1 cellular context compared by ENCODE assay signal in genomic region chr1:23872421-23872820, GRCh38.
TF ChIP-seq lines count a peak whose summit lies in the region.

No MANE protein-coding gene starts in this region.

TF ChIP-seq in K562, 482 proteins besides CTCF, POLR2A, EP300 and RAD21 (continued from another document):
- TF ChIP-seq, protein P1, sequence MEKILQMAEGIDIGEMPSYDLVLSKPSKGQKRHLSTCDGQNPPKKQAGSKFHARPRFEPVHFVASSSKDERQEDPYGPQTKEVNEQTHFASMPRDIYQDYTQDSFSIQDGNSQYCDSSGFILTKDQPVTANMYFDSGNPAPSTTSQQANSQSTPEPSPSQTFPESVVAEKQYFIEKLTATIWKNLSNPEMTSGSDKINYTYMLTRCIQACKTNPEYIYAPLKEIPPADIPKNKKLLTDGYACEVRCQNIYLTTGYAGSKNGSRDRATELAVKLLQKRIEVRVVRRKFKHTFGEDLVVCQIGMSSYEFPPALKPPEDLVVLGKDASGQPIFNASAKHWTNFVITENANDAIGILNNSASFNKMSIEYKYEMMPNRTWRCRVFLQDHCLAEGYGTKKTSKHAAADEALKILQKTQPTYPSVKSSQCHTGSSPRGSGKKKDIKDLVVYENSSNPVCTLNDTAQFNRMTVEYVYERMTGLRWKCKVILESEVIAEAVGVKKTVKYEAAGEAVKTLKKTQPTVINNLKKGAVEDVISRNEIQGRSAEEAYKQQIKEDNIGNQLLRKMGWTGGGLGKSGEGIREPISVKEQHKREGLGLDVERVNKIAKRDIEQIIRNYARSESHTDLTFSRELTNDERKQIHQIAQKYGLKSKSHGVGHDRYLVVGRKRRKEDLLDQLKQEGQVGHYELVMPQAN (IDR thresholded peaks at IDR 0.05; ENCODE audit: borderline replicate concordance) = no peak
- TF ChIP-seq HLTF (IDR thresholded peaks at IDR 0.05) (no peak), ILF3 (IDR thresholded peaks at IDR 0.05; ENCODE audit: borderline replicate concordance) (no peak), NUFIP1 (IDR thresholded peaks at IDR 0.05; ENCODE audit: partially characterized antibody) (no peak), MBD2 (IDR thresholded peaks at IDR 0.05; ENCODE audit: borderline replicate concordance, low read depth) (no peak), ATF6 (CRISPR knock-in tag; IDR thresholded peaks at IDR 0.05) (no peak), HEY1 (CRISPR knock-in tag; IDR thresholded peaks at IDR 0.05; ENCODE audit: borderline replicate concordance) (no peak), SRSF3 (IDR thresholded peaks at IDR 0.05; ENCODE audit: insufficient read depth, low read length) (no peak), MXD1 (CRISPR knock-in tag; IDR thresholded peaks at IDR 0.05; ENCODE audit: borderline replicate concordance, poor library complexity, severe bottlenecking) (no peak), MTA1 (IDR thresholded peaks at IDR 0.05; ENCODE audit: borderline replicate concordance) (no peak), FOS (IDR thresholded peaks at IDR 0.05; ENCODE audit: extremely low read depth, insufficient read length) (no peak), ZNF12 (CRISPR knock-in tag; IDR thresholded peaks at IDR 0.05) (no peak), KLF16 (IDR thresholded peaks at IDR 0.05) (no peak), KAT2B (IDR thresholded peaks at IDR 0.05; ENCODE audit: low read depth, low read length) (no peak), CBFB (CRISPR knock-in tag; IDR thresholded peaks at IDR 0.05) (no peak), TCF15 (CRISPR knock-in tag; IDR thresholded peaks at IDR 0.05) (no peak), BDP1 (IDR thresholded peaks at IDR 0.05; ENCODE audit: insufficient read depth, insufficient read length) (no peak), ZNF57 (CRISPR knock-in tag; IDR thresholded peaks at IDR 0.05) (no peak), MAFG (tag; conservative IDR thresholded peaks at IDR 0.05) (peak; percentile 76), CLOCK (CRISPR knock-in tag; IDR thresholded peaks at IDR 0.05; ENCODE audit: borderline replicate concordance) (no peak), HNRNPK (IDR thresholded peaks at IDR 0.05; ENCODE audit: low read depth, low read length, poor library complexity, severe bottlenecking) (no peak), ZNF444 (CRISPR knock-in tag; IDR thresholded peaks at IDR 0.05) (no peak), ARHGAP35 (IDR thresholded peaks at IDR 0.05; ENCODE audit: partially characterized antibody) (no peak), NCOR1 (IDR thresholded peaks at IDR 0.05) (peak; percentile 53), NBN (IDR thresholded peaks at IDR 0.05; ENCODE audit: low read depth) (no peak), DPF2 (IDR thresholded peaks at IDR 0.05) (peak; percentile 87), CREM (IDR thresholded peaks at IDR 0.05; ENCODE audit: low read depth) (no peak), ZNF77 (CRISPR knock-in tag; IDR thresholded peaks at IDR 0.05) (no peak), EZH2 (IDR thresholded peaks at IDR 0.05; ENCODE audit: borderline replicate concordance, low read depth, low read length) (no peak)
- TF ChIP-seq, protein P2, sequence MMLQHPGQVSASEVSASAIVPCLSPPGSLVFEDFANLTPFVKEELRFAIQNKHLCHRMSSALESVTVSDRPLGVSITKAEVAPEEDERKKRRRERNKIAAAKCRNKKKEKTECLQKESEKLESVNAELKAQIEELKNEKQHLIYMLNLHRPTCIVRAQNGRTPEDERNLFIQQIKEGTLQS (IDR thresholded peaks at IDR 0.05) = no peak
- TF ChIP-seq, protein P2 (CRISPR knock-in tag; conservative IDR thresholded peaks at IDR 0.05) = no peak
- TF ChIP-seq, protein P3, sequence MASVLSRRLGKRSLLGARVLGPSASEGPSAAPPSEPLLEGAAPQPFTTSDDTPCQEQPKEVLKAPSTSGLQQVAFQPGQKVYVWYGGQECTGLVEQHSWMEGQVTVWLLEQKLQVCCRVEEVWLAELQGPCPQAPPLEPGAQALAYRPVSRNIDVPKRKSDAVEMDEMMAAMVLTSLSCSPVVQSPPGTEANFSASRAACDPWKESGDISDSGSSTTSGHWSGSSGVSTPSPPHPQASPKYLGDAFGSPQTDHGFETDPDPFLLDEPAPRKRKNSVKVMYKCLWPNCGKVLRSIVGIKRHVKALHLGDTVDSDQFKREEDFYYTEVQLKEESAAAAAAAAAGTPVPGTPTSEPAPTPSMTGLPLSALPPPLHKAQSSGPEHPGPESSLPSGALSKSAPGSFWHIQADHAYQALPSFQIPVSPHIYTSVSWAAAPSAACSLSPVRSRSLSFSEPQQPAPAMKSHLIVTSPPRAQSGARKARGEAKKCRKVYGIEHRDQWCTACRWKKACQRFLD (CRISPR knock-in tag; IDR thresholded peaks at IDR 0.05) = no peak
- TF ChIP-seq, protein P4, sequence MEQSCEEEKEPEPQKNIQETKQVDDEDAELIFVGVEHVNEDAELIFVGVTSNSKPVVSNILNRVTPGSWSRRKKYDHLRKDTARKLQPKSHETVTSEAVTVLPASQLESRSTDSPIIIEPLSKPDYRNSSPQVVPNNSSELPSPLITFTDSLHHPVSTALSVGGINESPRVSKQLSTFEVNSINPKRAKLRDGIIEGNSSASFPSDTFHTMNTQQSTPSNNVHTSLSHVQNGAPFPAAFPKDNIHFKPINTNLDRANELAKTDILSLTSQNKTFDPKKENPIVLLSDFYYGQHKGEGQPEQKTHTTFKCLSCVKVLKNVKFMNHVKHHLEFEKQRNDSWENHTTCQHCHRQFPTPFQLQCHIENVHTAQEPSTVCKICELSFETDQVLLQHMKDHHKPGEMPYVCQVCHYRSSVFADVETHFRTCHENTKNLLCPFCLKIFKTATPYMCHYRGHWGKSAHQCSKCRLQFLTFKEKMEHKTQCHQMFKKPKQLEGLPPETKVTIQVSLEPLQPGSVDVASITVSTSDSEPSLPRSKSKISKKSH (CRISPR knock-in tag; IDR thresholded peaks at IDR 0.05) = no peak
- TF ChIP-seq, protein P5, sequence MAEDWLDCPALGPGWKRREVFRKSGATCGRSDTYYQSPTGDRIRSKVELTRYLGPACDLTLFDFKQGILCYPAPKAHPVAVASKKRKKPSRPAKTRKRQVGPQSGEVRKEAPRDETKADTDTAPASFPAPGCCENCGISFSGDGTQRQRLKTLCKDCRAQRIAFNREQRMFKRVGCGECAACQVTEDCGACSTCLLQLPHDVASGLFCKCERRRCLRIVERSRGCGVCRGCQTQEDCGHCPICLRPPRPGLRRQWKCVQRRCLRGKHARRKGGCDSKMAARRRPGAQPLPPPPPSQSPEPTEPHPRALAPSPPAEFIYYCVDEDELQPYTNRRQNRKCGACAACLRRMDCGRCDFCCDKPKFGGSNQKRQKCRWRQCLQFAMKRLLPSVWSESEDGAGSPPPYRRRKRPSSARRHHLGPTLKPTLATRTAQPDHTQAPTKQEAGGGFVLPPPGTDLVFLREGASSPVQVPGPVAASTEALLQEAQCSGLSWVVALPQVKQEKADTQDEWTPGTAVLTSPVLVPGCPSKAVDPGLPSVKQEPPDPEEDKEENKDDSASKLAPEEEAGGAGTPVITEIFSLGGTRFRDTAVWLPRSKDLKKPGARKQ (CRISPR knock-in tag; IDR thresholded peaks at IDR 0.05) = no peak
- TF ChIP-seq, protein P6, sequence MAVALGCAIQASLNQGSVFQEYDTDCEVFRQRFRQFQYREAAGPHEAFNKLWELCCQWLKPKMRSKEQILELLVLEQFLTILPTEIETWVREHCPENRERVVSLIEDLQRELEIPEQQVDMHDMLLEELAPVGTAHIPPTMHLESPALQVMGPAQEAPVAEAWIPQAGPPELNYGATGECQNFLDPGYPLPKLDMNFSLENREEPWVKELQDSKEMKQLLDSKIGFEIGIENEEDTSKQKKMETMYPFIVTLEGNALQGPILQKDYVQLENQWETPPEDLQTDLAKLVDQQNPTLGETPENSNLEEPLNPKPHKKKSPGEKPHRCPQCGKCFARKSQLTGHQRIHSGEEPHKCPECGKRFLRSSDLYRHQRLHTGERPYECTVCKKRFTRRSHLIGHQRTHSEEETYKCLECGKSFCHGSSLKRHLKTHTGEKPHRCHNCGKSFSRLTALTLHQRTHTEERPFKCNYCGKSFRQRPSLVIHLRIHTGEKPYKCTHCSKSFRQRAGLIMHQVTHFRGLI (CRISPR knock-in tag; IDR thresholded peaks at IDR 0.05) = no peak
- TF ChIP-seq, protein P7, sequence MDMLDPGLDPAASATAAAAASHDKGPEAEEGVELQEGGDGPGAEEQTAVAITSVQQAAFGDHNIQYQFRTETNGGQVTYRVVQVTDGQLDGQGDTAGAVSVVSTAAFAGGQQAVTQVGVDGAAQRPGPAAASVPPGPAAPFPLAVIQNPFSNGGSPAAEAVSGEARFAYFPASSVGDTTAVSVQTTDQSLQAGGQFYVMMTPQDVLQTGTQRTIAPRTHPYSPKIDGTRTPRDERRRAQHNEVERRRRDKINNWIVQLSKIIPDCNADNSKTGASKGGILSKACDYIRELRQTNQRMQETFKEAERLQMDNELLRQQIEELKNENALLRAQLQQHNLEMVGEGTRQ (CRISPR knock-in tag; IDR thresholded peaks at IDR 0.05) = no peak
- TF ChIP-seq, protein P8, sequence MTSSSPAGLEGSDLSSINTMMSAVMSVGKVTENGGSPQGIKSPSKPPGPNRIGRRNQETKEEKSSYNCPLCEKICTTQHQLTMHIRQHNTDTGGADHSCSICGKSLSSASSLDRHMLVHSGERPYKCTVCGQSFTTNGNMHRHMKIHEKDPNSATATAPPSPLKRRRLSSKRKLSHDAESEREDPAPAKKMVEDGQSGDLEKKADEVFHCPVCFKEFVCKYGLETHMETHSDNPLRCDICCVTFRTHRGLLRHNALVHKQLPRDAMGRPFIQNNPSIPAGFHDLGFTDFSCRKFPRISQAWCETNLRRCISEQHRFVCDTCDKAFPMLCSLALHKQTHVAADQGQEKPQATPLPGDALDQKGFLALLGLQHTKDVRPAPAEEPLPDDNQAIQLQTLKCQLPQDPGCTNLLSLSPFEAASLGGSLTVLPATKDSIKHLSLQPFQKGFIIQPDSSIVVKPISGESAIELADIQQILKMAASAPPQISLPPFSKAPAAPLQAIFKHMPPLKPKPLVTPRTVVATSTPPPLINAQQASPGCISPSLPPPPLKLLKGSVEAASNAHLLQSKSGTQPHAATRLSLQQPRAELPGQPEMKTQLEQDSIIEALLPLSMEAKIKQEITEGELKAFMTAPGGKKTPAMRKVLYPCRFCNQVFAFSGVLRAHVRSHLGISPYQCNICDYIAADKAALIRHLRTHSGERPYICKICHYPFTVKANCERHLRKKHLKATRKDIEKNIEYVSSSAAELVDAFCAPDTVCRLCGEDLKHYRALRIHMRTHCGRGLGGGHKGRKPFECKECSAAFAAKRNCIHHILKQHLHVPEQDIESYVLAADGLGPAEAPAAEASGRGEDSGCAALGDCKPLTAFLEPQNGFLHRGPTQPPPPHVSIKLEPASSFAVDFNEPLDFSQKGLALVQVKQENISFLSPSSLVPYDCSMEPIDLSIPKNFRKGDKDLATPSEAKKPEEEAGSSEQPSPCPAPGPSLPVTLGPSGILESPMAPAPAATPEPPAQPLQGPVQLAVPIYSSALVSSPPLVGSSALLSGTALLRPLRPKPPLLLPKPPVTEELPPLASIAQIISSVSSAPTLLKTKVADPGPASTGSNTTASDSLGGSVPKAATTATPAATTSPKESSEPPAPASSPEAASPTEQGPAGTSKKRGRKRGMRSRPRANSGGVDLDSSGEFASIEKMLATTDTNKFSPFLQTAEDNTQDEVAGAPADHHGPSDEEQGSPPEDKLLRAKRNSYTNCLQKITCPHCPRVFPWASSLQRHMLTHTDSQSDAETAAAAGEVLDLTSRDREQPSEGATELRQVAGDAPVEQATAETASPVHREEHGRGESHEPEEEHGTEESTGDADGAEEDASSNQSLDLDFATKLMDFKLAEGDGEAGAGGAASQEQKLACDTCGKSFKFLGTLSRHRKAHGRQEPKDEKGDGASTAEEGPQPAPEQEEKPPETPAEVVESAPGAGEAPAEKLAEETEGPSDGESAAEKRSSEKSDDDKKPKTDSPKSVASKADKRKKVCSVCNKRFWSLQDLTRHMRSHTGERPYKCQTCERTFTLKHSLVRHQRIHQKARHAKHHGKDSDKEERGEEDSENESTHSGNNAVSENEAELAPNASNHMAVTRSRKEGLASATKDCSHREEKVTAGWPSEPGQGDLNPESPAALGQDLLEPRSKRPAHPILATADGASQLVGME (CRISPR knock-in tag; IDR thresholded peaks at IDR 0.05) = no peak
TF ChIP-seq in K562: peak in this region for 32.
